1 cellular context compared by ENCODE assay signal in genomic region chr1:1001631-1002300, GRCh38.
TF ChIP-seq lines count a peak whose summit lies in the region.

No MANE protein-coding gene starts in this region.

TF ChIP-seq in HepG2, 621 proteins besides CTCF, POLR2A, EP300 and RAD21 (continued from another document and continues in another):
- TF ChIP-seq PRDM15 (CRISPR knock-in tag; IDR thresholded peaks at IDR 0.05), result no peak
- no peak for TF ChIP-seq PBX2 (CRISPR knock-in tag; IDR thresholded peaks at IDR 0.05)
- TF ChIP-seq ZNF703 (CRISPR knock-in tag; IDR thresholded peaks at IDR 0.05; ENCODE audit: borderline replicate concordance), result 0 out of 2 replicates have a peak, but pooled peaks have one; percentile 46
- TF ChIP-seq MYC (CRISPR knock-in tag; IDR thresholded peaks at IDR 0.05; ENCODE audit: borderline replicate concordance), result peak; percentile 64; the same call in 1 of the 2 replicates
- no peak for TF ChIP-seq ZBTB26 (CRISPR knock-in tag; IDR thresholded peaks at IDR 0.05; ENCODE audit: borderline replicate concordance)
- TF ChIP-seq MIER3 (CRISPR knock-in tag; IDR thresholded peaks at IDR 0.05; ENCODE audit: borderline replicate concordance), result peak; percentile 50; the same call in 1 of the 2 replicates
- no peak; the same call in 1 of the 2 replicates for TF ChIP-seq MTA1 (CRISPR knock-in tag; IDR thresholded peaks at IDR 0.05; ENCODE audit: borderline replicate concordance)
- TF ChIP-seq PAWR (CRISPR knock-in tag; IDR thresholded peaks at IDR 0.05; ENCODE audit: borderline replicate concordance), result no peak
- TF ChIP-seq SSRP1 (CRISPR knock-in tag; IDR thresholded peaks at IDR 0.05), result no peak
- no peak for TF ChIP-seq FOXA1 (IDR thresholded peaks at IDR 0.05)
- TF ChIP-seq FOXA1 (CRISPR knock-in tag; IDR thresholded peaks at IDR 0.05), result no peak
- no peak for TF ChIP-seq ARHGAP35 (CRISPR knock-in tag; IDR thresholded peaks at IDR 0.05; ENCODE audit: borderline replicate concordance)
- TF ChIP-seq BCLAF1 (IDR thresholded peaks at IDR 0.05), result no peak
- TF ChIP-seq RBAK (CRISPR knock-in tag; IDR thresholded peaks at IDR 0.05), result no peak
- TF ChIP-seq NCOA5 (CRISPR knock-in tag; IDR thresholded peaks at IDR 0.05), result no peak
- no peak for TF ChIP-seq ZNF780A (CRISPR knock-in tag; IDR thresholded peaks at IDR 0.05)
- peak; percentile 60; the same call in 1 of the 2 replicates for TF ChIP-seq ARID4A (CRISPR knock-in tag; IDR thresholded peaks at IDR 0.05; ENCODE audit: borderline replicate concordance)
- peak; percentile 72; the same call in 1 of the 2 replicates for TF ChIP-seq MAZ (IDR thresholded peaks at IDR 0.05; ENCODE audit: borderline replicate concordance, low read depth, low read length)
- 0 out of 2 replicates have a peak, but pooled peaks have one; percentile 74 for TF ChIP-seq MAZ (CRISPR knock-in tag; IDR thresholded peaks at IDR 0.05; ENCODE audit: low read depth)
- peak; percentile 24 for TF ChIP-seq CBX1 (IDR thresholded peaks at IDR 0.05; ENCODE audit: low read depth)
- no peak for TF ChIP-seq MIER2 (CRISPR knock-in tag; IDR thresholded peaks at IDR 0.05)
- no peak for TF ChIP-seq GATAD2A (CRISPR knock-in tag; IDR thresholded peaks at IDR 0.05)
- TF ChIP-seq ZNF275 (CRISPR knock-in tag; IDR thresholded peaks at IDR 0.05; ENCODE audit: borderline replicate concordance), result no peak
- no peak for TF ChIP-seq ELK4 (CRISPR knock-in tag; IDR thresholded peaks at IDR 0.05; ENCODE audit: borderline replicate concordance)
- TF ChIP-seq ZNF331 (CRISPR knock-in tag; IDR thresholded peaks at IDR 0.05), result peak; percentile 19; the same call in 1 of the 2 replicates
- 0 out of 2 replicates have a peak, but pooled peaks have one; percentile 49 for TF ChIP-seq ZKSCAN8 (CRISPR knock-in tag; IDR thresholded peaks at IDR 0.05; ENCODE audit: borderline replicate concordance)
- TF ChIP-seq CCAR2 (optimal IDR thresholded peaks at IDR 0.05; ENCODE audit: low read depth, low read length), result no peak
- no peak for TF ChIP-seq STAT6 (CRISPR knock-in tag; IDR thresholded peaks at IDR 0.05; ENCODE audit: borderline replicate concordance)
- no peak for TF ChIP-seq ZNF776 (CRISPR knock-in tag; IDR thresholded peaks at IDR 0.05)
- TF ChIP-seq GMEB2 (CRISPR knock-in tag; IDR thresholded peaks at IDR 0.05; ENCODE audit: low read depth), result no peak
- no peak for TF ChIP-seq ZFYVE20 (CRISPR knock-in tag; IDR thresholded peaks at IDR 0.05; ENCODE audit: borderline replicate concordance, low read depth)
- no peak for TF ChIP-seq TRAFD1 (CRISPR knock-in tag; IDR thresholded peaks at IDR 0.05; ENCODE audit: borderline replicate concordance)
- TF ChIP-seq ZNF788 (CRISPR knock-in tag; IDR thresholded peaks at IDR 0.05; ENCODE audit: borderline replicate concordance), result peak; percentile 33; the same call in 1 of the 2 replicates
